Comparison of ENCODE assay signal across 23 cellular contexts in the genomic region with DNA sequence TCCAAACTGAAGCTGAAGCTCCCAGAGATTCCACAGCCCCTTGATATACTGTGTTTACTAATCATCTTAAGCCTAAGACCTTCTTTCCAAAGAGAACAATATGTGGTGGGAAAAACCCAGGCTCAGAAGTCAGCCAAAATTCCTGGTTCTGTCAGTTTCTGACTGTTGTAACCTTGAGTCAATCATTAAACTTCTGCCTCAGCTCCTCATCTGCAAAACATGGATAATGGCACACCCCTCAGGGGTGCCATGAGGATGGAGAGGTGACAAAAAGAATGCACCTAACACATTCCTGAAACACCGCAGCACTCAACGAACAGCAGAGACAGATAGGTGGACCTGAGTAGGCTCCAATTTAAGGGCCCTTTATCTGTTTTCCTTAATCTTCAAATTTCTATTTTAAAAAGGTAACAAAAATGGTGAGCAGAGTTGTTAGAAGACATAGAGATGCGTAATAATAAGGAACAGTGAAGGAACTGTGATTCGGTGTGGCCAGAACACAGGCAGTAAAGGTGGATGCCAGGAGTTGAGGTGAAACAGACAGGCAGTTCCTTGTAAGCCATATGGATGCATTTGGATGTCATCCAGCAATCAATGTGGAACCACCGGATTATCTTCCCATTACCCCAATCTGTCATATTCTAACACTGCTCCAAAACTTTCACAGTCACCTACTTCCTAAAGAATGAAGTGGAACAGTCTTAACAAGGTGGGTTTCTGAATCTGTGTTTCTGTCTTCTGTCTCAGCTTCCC. TPM values are rescaled to one million over a fixed set of nuclear protein-coding genes. Genes with fewer than 3 reads are reported as not detected.
A peak's percentile ranks its signal among the peaks of the same experiment; 100 is the strongest.
DNase-seq lines count a peak whose midpoint lies in the region; ATAC-seq and TF ChIP-seq lines count a peak whose summit lies in the region.
"Had no signal": no experiment of that assay in that cellular context is flagged by ENCODE, and none has a peak within 500 bp of the region (broad histone marks: within the 10 kb centered on the region; RNA-seq: fewer than 3 reads in every experiment).

No MANE protein-coding gene starts in this region.

- 79% methylated on average over 5 of the region's 5 CpGs for WGBS in smooth muscle cell (ENCODE audit: low lambda C conversion rate)

- no peak overlapping the region for H3K27ac ChIP-seq in CD4-positive, CD25-positive, alpha-beta regulatory T cell (ENCODE audit: insufficient read depth, low read length, poor library complexity, severe bottlenecking)
- H3K27ac ChIP-seq in smooth muscle cell (ENCODE audit: low read depth): no peak overlapping the region
- H3K27ac ChIP-seq: breast epithelium, epithelial cell of prostate, tibial nerve had no signal

- no peak for TF ChIP-seq CTCF in HFFc6 (IDR thresholded peaks at IDR 0.05)
- TF ChIP-seq CTCF in epithelial cell of proximal tubule (conservative IDR thresholded peaks at IDR 0.05; ENCODE audit: low read depth, low read length): no peak
- no peak for TF ChIP-seq CTCF in smooth muscle cell (IDR thresholded peaks at IDR 0.05; ENCODE audit: borderline replicate concordance, insufficient read depth, poor library complexity, severe bottlenecking)

- H3K4me3 Mint-ChIP-seq in CD4-positive, CD25-positive, alpha-beta regulatory T cell: no peak overlapping the region
- H3K4me3 Mint-ChIP-seq in HFFc6 (no peak overlapping the region), T-cell (no peak overlapping the region)
- H3K4me3 Mint-ChIP-seq: activated CD4-positive, alpha-beta memory T cell treated with anti-CD3 and anti-CD28 coated beads for 36 hours; activated naive CD4-positive, alpha-beta T cell treated with anti-CD3 and anti-CD28 coated beads, Interleukin-2, amount 10 ng/mL, durations not matched to agents 7 days and 5 days; activated T-helper 1 cell treated with anti-CD3 and anti-CD28 coated beads, Interleukin-12 subunit alpha, Interleukin-12 subunit beta, Interleukin-2, Interleukin-4 antibody, amounts not matched to agents 30 ng/mL and 10 ng/mL and 1 ng/mL, durations not matched to agents 14 hours and 24 hours and 36 hours; B cell had no signal

- H3K36me3 Mint-ChIP-seq in CD4-positive, CD25-positive, alpha-beta regulatory T cell: peaks cover 3% of the 10 kb centered on the region
- H3K36me3 Mint-ChIP-seq in HFFc6 (ENCODE audit: low read depth): no peaks in the 10 kb centered on the region
- H3K36me3 Mint-ChIP-seq in T-cell: peaks cover 20% of the 10 kb centered on the region

- H3K4me1 Mint-ChIP-seq in CD4-positive, CD25-positive, alpha-beta regulatory T cell: peaks cover 6 to 29% (median 23%) of the 10 kb centered on the region in 4 donors
- H3K4me1 Mint-ChIP-seq in HFFc6 (ENCODE audit: low read depth) (peaks cover 38% of the 10 kb centered on the region), T-cell (peaks cover 36 to 55% (median 53%) of the 10 kb centered on the region in 3 donors)

- no peak overlapping the region for H3K4me3 ChIP-seq in CD4-positive, CD25-positive, alpha-beta regulatory T cell (ENCODE audit: low read depth, low read length)
- no peak overlapping the region for H3K4me3 ChIP-seq in epithelial cell of proximal tubule (ENCODE audit: low read depth, low read length)
- no peak overlapping the region for H3K4me3 ChIP-seq in smooth muscle cell
- H3K4me3 ChIP-seq: breast epithelium, tibial nerve had no signal

- no peak overlapping the region for H3K9ac ChIP-seq in smooth muscle cell (ENCODE audit: low read depth)

- H3K27me3 ChIP-seq in CD4-positive, CD25-positive, alpha-beta regulatory T cell (ENCODE audit: control insufficient read depth, insufficient read depth, low read length): no peaks in the 10 kb centered on the region
- no peaks in the 10 kb centered on the region for H3K27me3 ChIP-seq in smooth muscle cell (ENCODE audit: low read depth)
- H3K27me3 ChIP-seq: breast epithelium, tibial nerve had no signal

- no peak overlapping the region for H3K4me2 ChIP-seq in smooth muscle cell

- H3K27me3 Mint-ChIP-seq in CD4-positive, CD25-positive, alpha-beta regulatory T cell: no peaks in the 10 kb centered on the region
- H3K27me3 Mint-ChIP-seq in HFFc6 (ENCODE audit: insufficient read depth) (no peaks in the 10 kb centered on the region), T-cell (no peaks in the 10 kb centered on the region)
- H3K27me3 Mint-ChIP-seq: activated CD4-positive, alpha-beta memory T cell treated with anti-CD3 and anti-CD28 coated beads for 36 hours; activated naive CD4-positive, alpha-beta T cell treated with anti-CD3 and anti-CD28 coated beads, Interleukin-2, amount 10 ng/mL, durations not matched to agents 7 days and 5 days; B cell had no signal

- H3F3A ChIP-seq in smooth muscle cell (ENCODE audit: low read depth): no peaks in the 10 kb centered on the region

- no peak overlapping the region for H2AFZ ChIP-seq in smooth muscle cell (ENCODE audit: low read depth)

- no peaks in the 10 kb centered on the region for H3K79me2 ChIP-seq in smooth muscle cell (ENCODE audit: low read depth)

- no peaks in the 10 kb centered on the region for H3K9me3 ChIP-seq in CD4-positive, CD25-positive, alpha-beta regulatory T cell (ENCODE audit: control insufficient read depth in 2 of 2, low read length in 2 of 2)
- H3K9me3 ChIP-seq in smooth muscle cell (replicated peaks; ENCODE audit: low read depth): no peaks in the 10 kb centered on the region

- DNase-seq in CD4-positive, CD25-positive, alpha-beta regulatory T cell: no peak
- DNase-seq in HFFc6: no peak
- no peak for DNase-seq in T-cell
- DNase-seq in epithelial cell of proximal tubule (ENCODE audit: low read depth): peak; percentile 47
- DNase-seq in NCI-H1105 (lab: John Stamatoyannopoulos, UW): no peak
- no peak for DNase-seq in left cardiac atrium
- DNase-seq in smooth muscle cell (lab: John Stamatoyannopoulos, UW; ENCODE audit: unreplicated experiment): no peak
- DNase-seq: activated CD4-positive, alpha-beta memory T cell treated with anti-CD3 and anti-CD28 coated beads for 36 hours; activated CD4-positive, alpha-beta T cell treated with anti-CD3 and anti-CD28 coated beads for 1 hour; activated CD8-positive, alpha-beta memory T cell treated with anti-CD3 and anti-CD28 coated beads, Interleukin-2, amount 50 U/mL, for 48 hours; activated naive CD4-positive, alpha-beta T cell treated with anti-CD3 and anti-CD28 coated beads, Interleukin-2, amount 10 ng/mL, durations not matched to agents 7 days and 5 days; effector CD4-positive, alpha-beta T cell; GDM1; left ventricle myocardium superior; NK-92 treated with Interleukin-12 subunit alpha and Interleukin-12 subunit beta, amount 100 ng/mL, for 24 hours; posterior cingulate gyrus; stimulated activated CD4-positive, alpha-beta T cell treated with anti-CD3 and anti-CD28 coated beads, Interleukin-4, amount 100 ng/mL, for 24 hours had no signal

- POLR2A ChIA-PET in T-cell (lab: Charles Lee): no interaction called here

- no peak for ATAC-seq in CD4-positive, CD25-positive, alpha-beta regulatory T cell (ENCODE audit: low read depth in 2 of 2)
- no peak for ATAC-seq in T-cell (replicated peaks in 1 of 4)
- ATAC-seq in GM21526 (IDR thresholded peaks at IDR 0.05; ENCODE audit: low FRiP score, unreplicated experiment): no peak
- no peak for ATAC-seq in left cardiac atrium

- peak overlapping the region in 2 of 3 donors; percentile 52 to 83 for H3K27ac Mint-ChIP-seq in CD4-positive, CD25-positive, alpha-beta regulatory T cell
- H3K27ac Mint-ChIP-seq in HFFc6 (peak overlapping the region; percentile 29; the same call in 1 of the 2 replicates), T-cell (peak overlapping the region; percentile 23 to 51)
- H3K27ac Mint-ChIP-seq: activated CD4-positive, alpha-beta memory T cell treated with anti-CD3 and anti-CD28 coated beads for 36 hours; activated naive CD4-positive, alpha-beta T cell treated with anti-CD3 and anti-CD28 coated beads, Interleukin-2, amount 10 ng/mL, durations not matched to agents 7 days and 5 days; activated T-helper 1 cell treated with anti-CD3 and anti-CD28 coated beads, Interleukin-12 subunit alpha, Interleukin-12 subunit beta, Interleukin-2, Interleukin-4 antibody, amounts not matched to agents 30 ng/mL and 10 ng/mL and 1 ng/mL, durations not matched to agents 14 hours and 24 hours and 36 hours; B cell had no signal

- intact Hi-C loops in left cardiac atrium (cut with DNase I): loop anchor here in 1 of 2 donors (5.0 kb wide), 2 partner anchors 142 to 192 kb away; no protein-coding TSS in a partner anchor

- H3K9me3 Mint-ChIP-seq in CD4-positive, CD25-positive, alpha-beta regulatory T cell: peaks cover 0 to 3% (median 0%) of the 10 kb centered on the region in 7 donors
- H3K9me3 Mint-ChIP-seq in HFFc6: no peaks in the 10 kb centered on the region
- H3K9me3 Mint-ChIP-seq in T-cell: peaks cover 0 to 10% (median 0%) of the 10 kb centered on the region in 3 donors
- H3K9me3 Mint-ChIP-seq: activated T-helper 1 cell treated with anti-CD3 and anti-CD28 coated beads, Interleukin-12 subunit alpha, Interleukin-12 subunit beta, Interleukin-2, Interleukin-4 antibody, amounts not matched to agents 30 ng/mL and 10 ng/mL and 1 ng/mL, durations not matched to agents 14 hours and 24 hours and 36 hours had no signal

- H3K36me3 ChIP-seq in CD4-positive, CD25-positive, alpha-beta regulatory T cell (ENCODE audit: control insufficient read depth, insufficient read depth, low read length): peaks cover 2% of the 10 kb centered on the region
- no peaks in the 10 kb centered on the region for H3K36me3 ChIP-seq in smooth muscle cell (ENCODE audit: low read depth)
- H3K36me3 ChIP-seq: breast epithelium had no signal

- no peaks in the 10 kb centered on the region for H3K4me1 ChIP-seq in CD4-positive, CD25-positive, alpha-beta regulatory T cell (ENCODE audit: control insufficient read depth, insufficient read depth, low read length, poor library complexity, severe bottlenecking)
- no peaks in the 10 kb centered on the region for H3K4me1 ChIP-seq in smooth muscle cell (ENCODE audit: low read depth)
- H3K4me1 ChIP-seq: breast epithelium had no signal

- CTCF ChIA-PET in T-cell (lab: Charles Lee): interaction anchor here (0.6 to 1.5 kb wide), 6 partner anchors 11 to 195 kb away, joined by 3 to 4 read pairs (median 3); no protein-coding TSS in a partner anchor

- H4K20me1 ChIP-seq in smooth muscle cell (ENCODE audit: low read depth): no peaks in the 10 kb centered on the region

RNA-seq across cellular contexts. Expression of a gene that starts 56.6 kb away (rescaled TPM):
- total RNA-seq in CD4-positive, CD25-positive, alpha-beta regulatory T cell: 75.0 TPM
- 1 to 10 TPM; 4.4 to 8.3 (median 6.6) TPM for polyA plus RNA-seq in CD4-positive, CD25-positive, alpha-beta regulatory T cell
- 10 to 100 TPM; 21.8 to 30.5 (median 25.5) TPM for total RNA-seq in HFFc6 (2021; fragmentation: NEBNext Ultra II Directional; extraction: Animal tissue kit (Norgen Biotek cat#: 25700))
- total RNA-seq in T-cell (100 to 1,000 TPM in 4 of 5 donors, 10 to 100 TPM in 1; 96.2 to 170 (median 162) TPM), epithelial cell of proximal tubule (37.6 and 72.4 TPM in 2 replicates), left cardiac atrium (10 to 100 TPM; 42.1 to 67.5 TPM), smooth muscle cell (25.1 and 42.0 TPM in 2 replicates)
- polyA plus RNA-seq in smooth muscle cell: 5.7 and 19.5 TPM in 2 replicates
